Comparison of ENCODE assay signal across 1 cellular context in genomic region chr15:89112341-89112971, GRCh38.
A peak's percentile ranks its signal among the peaks of the same experiment; 100 is the strongest.
TF ChIP-seq lines count a peak whose summit lies in the region.

No MANE protein-coding gene starts in this region.

TF ChIP-seq in GM12878, 131 proteins besides CTCF, POLR2A, EP300 and RAD21 (continued from another document and continues in another):
- TF ChIP-seq, protein P1, sequence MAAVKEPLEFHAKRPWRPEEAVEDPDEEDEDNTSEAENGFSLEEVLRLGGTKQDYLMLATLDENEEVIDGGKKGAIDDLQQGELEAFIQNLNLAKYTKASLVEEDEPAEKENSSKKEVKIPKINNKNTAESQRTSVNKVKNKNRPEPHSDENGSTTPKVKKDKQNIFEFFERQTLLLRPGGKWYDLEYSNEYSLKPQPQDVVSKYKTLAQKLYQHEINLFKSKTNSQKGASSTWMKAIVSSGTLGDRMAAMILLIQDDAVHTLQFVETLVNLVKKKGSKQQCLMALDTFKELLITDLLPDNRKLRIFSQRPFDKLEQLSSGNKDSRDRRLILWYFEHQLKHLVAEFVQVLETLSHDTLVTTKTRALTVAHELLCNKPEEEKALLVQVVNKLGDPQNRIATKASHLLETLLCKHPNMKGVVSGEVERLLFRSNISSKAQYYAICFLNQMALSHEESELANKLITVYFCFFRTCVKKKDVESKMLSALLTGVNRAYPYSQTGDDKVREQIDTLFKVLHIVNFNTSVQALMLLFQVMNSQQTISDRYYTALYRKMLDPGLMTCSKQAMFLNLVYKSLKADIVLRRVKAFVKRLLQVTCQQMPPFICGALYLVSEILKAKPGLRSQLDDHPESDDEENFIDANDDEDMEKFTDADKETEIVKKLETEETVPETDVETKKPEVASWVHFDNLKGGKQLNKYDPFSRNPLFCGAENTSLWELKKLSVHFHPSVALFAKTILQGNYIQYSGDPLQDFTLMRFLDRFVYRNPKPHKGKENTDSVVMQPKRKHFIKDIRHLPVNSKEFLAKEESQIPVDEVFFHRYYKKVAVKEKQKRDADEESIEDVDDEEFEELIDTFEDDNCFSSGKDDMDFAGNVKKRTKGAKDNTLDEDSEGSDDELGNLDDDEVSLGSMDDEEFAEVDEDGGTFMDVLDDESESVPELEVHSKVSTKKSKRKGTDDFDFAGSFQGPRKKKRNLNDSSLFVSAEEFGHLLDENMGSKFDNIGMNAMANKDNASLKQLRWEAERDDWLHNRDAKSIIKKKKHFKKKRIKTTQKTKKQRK (IDR thresholded peaks at IDR 0.05; ENCODE audit: low read depth, low read length), result no peak
- TF ChIP-seq, protein P2, sequence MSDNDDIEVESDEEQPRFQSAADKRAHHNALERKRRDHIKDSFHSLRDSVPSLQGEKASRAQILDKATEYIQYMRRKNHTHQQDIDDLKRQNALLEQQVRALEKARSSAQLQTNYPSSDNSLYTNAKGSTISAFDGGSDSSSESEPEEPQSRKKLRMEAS (IDR thresholded peaks at IDR 0.05; ENCODE audit: low read depth, low read length), result no peak
- TF ChIP-seq NKRF (conservative IDR thresholded peaks at IDR 0.05) (no peak), LARP7 (IDR thresholded peaks at IDR 0.05) (no peak), POLR2AphosphoS2 (IDR thresholded peaks at IDR 0.05; ENCODE audit: low read depth, low read length) (no peak), NR2C2 (IDR thresholded peaks at IDR 0.05; ENCODE audit: borderline replicate concordance, control insufficient read depth, insufficient read length, low read depth) (no peak), SMC3 (IDR thresholded peaks at IDR 0.05; ENCODE audit: borderline replicate concordance, low read length) (no peak), RCOR1 (conservative IDR thresholded peaks at IDR 0.05; ENCODE audit: low read depth, low read length) (0 out of 2 replicates have a peak, but pooled peaks have one; percentile 56), FOXK2 (IDR thresholded peaks at IDR 0.05) (no peak), HCFC1 (IDR thresholded peaks at IDR 0.05; ENCODE audit: low read length) (no peak), EED (IDR thresholded peaks at IDR 0.05; ENCODE audit: low read depth) (0 out of 2 replicates have a peak, but pooled peaks have one; percentile 52), MEF2A (IDR thresholded peaks at IDR 0.05; ENCODE audit: insufficient read depth, low read depth, low read length) (0 out of 2 replicates have a peak, but pooled peaks have one; percentile 69), IKZF1 (conservative IDR thresholded peaks at IDR 0.05) (peak; percentile 75), GABPA (IDR thresholded peaks at IDR 0.05; ENCODE audit: low read depth) (no peak), BMI1 (IDR thresholded peaks at IDR 0.05; ENCODE audit: borderline replicate concordance) (no peak), MEF2B (IDR thresholded peaks at IDR 0.05; ENCODE audit: partially characterized antibody, poor library complexity, severe bottlenecking) (peak; percentile 71), RUNX3 (IDR thresholded peaks at IDR 0.05; ENCODE audit: low read length) (peak; percentile 98), POLR2AphosphoS5 (IDR thresholded peaks at IDR 0.05; ENCODE audit: low read length) (no peak), SMARCA5 (IDR thresholded peaks at IDR 0.05) (no peak), ZBTB33 (IDR thresholded peaks at IDR 0.05) (no peak), SUPT20H (IDR thresholded peaks at IDR 0.05; ENCODE audit: borderline replicate concordance, control insufficient read depth, low read depth, low read length) (no peak), CUX1 (IDR thresholded peaks at IDR 0.05; ENCODE audit: insufficient replicate concordance, low read depth, low read length) (peak; percentile 75), SIN3A (IDR thresholded peaks at IDR 0.05; ENCODE audit: low read depth, low read length) (no peak), ZZZ3 (IDR thresholded peaks at IDR 0.05; ENCODE audit: control insufficient read depth, insufficient read length, low read depth) (no peak), NR2C1 (IDR thresholded peaks at IDR 0.05) (no peak), MTA3 (IDR thresholded peaks at IDR 0.05; ENCODE audit: borderline replicate concordance, low read length) (no peak), KLF5 (IDR thresholded peaks at IDR 0.05; ENCODE audit: partially characterized antibody) (no peak), ETV6 (conservative IDR thresholded peaks at IDR 0.05 in 1 of 2, IDR thresholded peaks at IDR 0.05 in 1 of 2; ENCODE audit: borderline replicate concordance in 1 of 2, low read depth in 1 of 2) (peak in 1 of 2 experiments; percentile 36; a peak in 1 of 4 replicates)
- TF ChIP-seq, protein P3, sequence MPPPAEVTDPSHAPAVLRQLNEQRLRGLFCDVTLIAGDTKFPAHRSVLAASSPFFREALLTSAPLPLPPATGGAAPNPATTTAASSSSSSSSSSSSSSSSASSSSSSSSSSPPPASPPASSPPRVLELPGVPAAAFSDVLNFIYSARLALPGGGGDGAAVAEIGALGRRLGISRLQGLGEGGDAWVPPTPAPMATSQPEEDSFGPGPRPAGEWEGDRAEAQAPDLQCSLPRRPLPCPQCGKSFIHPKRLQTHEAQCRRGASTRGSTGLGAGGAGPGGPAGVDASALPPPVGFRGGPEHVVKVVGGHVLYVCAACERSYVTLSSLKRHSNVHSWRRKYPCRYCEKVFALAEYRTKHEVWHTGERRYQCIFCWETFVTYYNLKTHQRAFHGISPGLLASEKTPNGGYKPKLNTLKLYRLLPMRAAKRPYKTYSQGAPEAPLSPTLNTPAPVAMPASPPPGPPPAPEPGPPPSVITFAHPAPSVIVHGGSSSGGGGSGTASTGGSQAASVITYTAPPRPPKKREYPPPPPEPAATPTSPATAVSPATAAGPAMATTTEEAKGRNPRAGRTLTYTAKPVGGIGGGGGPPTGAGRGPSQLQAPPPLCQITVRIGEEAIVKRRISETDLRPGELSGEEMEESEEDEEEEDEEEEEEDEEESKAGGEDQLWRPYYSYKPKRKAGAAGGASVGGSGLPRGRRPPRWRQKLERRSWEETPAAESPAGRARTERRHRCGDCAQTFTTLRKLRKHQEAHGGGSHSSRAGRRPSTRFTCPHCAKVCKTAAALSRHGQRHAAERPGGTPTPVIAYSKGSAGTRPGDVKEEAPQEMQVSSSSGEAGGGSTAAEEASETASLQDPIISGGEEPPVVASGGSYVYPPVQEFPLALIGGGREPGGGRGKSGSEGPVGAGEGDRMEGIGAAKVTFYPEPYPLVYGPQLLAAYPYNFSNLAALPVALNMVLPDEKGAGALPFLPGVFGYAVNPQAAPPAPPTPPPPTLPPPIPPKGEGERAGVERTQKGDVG (CRISPR knock-in tag; IDR thresholded peaks at IDR 0.05), result no peak
- TF ChIP-seq, protein P4, sequence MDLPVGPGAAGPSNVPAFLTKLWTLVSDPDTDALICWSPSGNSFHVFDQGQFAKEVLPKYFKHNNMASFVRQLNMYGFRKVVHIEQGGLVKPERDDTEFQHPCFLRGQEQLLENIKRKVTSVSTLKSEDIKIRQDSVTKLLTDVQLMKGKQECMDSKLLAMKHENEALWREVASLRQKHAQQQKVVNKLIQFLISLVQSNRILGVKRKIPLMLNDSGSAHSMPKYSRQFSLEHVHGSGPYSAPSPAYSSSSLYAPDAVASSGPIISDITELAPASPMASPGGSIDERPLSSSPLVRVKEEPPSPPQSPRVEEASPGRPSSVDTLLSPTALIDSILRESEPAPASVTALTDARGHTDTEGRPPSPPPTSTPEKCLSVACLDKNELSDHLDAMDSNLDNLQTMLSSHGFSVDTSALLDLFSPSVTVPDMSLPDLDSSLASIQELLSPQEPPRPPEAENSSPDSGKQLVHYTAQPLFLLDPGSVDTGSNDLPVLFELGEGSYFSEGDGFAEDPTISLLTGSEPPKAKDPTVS (IDR thresholded peaks at IDR 0.05; ENCODE audit: low read depth, low read length), result no peak
- TF ChIP-seq, protein P5, sequence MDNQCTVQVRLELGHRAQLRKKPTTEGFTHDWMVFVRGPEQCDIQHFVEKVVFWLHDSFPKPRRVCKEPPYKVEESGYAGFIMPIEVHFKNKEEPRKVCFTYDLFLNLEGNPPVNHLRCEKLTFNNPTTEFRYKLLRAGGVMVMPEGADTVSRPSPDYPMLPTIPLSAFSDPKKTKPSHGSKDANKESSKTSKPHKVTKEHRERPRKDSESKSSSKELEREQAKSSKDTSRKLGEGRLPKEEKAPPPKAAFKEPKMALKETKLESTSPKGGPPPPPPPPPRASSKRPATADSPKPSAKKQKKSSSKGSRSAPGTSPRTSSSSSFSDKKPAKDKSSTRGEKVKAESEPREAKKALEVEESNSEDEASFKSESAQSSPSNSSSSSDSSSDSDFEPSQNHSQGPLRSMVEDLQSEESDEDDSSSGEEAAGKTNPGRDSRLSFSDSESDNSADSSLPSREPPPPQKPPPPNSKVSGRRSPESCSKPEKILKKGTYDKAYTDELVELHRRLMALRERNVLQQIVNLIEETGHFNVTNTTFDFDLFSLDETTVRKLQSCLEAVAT (IDR thresholded peaks at IDR 0.05), result peak; percentile 70
- TF ChIP-seq, protein P6, sequence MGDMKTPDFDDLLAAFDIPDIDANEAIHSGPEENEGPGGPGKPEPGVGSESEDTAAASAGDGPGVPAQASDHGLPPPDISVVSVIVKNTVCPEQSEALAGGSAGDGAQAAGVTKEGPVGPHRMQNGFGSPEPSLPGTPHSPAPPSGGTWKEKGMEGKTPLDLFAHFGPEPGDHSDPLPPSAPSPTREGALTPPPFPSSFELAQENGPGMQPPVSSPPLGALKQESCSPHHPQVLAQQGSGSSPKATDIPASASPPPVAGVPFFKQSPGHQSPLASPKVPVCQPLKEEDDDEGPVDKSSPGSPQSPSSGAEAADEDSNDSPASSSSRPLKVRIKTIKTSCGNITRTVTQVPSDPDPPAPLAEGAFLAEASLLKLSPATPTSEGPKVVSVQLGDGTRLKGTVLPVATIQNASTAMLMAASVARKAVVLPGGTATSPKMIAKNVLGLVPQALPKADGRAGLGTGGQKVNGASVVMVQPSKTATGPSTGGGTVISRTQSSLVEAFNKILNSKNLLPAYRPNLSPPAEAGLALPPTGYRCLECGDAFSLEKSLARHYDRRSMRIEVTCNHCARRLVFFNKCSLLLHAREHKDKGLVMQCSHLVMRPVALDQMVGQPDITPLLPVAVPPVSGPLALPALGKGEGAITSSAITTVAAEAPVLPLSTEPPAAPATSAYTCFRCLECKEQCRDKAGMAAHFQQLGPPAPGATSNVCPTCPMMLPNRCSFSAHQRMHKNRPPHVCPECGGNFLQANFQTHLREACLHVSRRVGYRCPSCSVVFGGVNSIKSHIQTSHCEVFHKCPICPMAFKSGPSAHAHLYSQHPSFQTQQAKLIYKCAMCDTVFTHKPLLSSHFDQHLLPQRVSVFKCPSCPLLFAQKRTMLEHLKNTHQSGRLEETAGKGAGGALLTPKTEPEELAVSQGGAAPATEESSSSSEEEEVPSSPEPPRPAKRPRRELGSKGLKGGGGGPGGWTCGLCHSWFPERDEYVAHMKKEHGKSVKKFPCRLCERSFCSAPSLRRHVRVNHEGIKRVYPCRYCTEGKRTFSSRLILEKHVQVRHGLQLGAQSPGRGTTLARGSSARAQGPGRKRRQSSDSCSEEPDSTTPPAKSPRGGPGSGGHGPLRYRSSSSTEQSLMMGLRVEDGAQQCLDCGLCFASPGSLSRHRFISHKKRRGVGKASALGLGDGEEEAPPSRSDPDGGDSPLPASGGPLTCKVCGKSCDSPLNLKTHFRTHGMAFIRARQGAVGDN (IDR thresholded peaks at IDR 0.05), result no peak
